In genomic region chr16:60413969-60414368, GRCh38 we compare ENCODE assay signal across 36 cellular contexts.
"Had no signal": no experiment of that assay in that cellular context is flagged by ENCODE, and none has a peak within 500 bp of the region (broad histone marks: within the 10 kb centered on the region; RNA-seq: fewer than 3 reads in every experiment).

No MANE protein-coding gene starts in this region.

- H3K4me1 Mint-ChIP-seq: activated CD4-positive, alpha-beta memory T cell treated with anti-CD3 and anti-CD28 coated beads, Interleukin-2, amount 10 ng/mL, durations not matched to agents 7 days and 5 days; activated CD4-positive, alpha-beta T cell treated with anti-CD3 and anti-CD28 coated beads for 36 hours; activated CD4-positive, alpha-beta T cell treated with anti-CD3 and anti-CD28 coated beads, Interleukin-2, amount 10 ng/mL, durations not matched to agents 7 days and 5 days; activated naive CD4-positive, alpha-beta T cell treated with anti-CD3 and anti-CD28 coated beads, Interleukin-2, amount 50 U/mL, for 24 hours; activated naive CD8-positive, alpha-beta T cell treated with anti-CD3 and anti-CD28 coated beads for 36 hours; activated naive CD8-positive, alpha-beta T cell treated with anti-CD3 and anti-CD28 coated beads, Interleukin-2, amount 50 U/mL, for 24 hours; T-helper 17 cell had no signal

- H3K9me3 Mint-ChIP-seq: activated naive CD8-positive, alpha-beta T cell treated with anti-CD3 and anti-CD28 coated beads for 36 hours; brain had no signal

- H3K36me3 Mint-ChIP-seq: activated naive CD4-positive, alpha-beta T cell treated with anti-CD3 and anti-CD28 coated beads, Interleukin-2, amount 50 U/mL, for 24 hours; activated naive CD8-positive, alpha-beta T cell treated with anti-CD3 and anti-CD28 coated beads for 36 hours; brain had no signal

- H3K27me3 Mint-ChIP-seq: activated CD4-positive, alpha-beta memory T cell treated with anti-CD3 and anti-CD28 coated beads, Interleukin-2, amount 10 ng/mL, durations not matched to agents 7 days and 5 days; activated CD4-positive, alpha-beta T cell treated with anti-CD3 and anti-CD28 coated beads for 36 hours; activated CD4-positive, alpha-beta T cell treated with anti-CD3 and anti-CD28 coated beads, Interleukin-2, amount 10 ng/mL, durations not matched to agents 7 days and 5 days; activated naive CD4-positive, alpha-beta T cell treated with anti-CD3 and anti-CD28 coated beads, Interleukin-2, amount 50 U/mL, for 24 hours; activated naive CD8-positive, alpha-beta T cell treated with anti-CD3 and anti-CD28 coated beads for 36 hours; activated naive CD8-positive, alpha-beta T cell treated with anti-CD3 and anti-CD28 coated beads, Interleukin-2, amount 50 U/mL, for 24 hours; brain; T-helper 17 cell had no signal

- H3K27ac Mint-ChIP-seq: activated CD4-positive, alpha-beta memory T cell treated with anti-CD3 and anti-CD28 coated beads, Interleukin-2, amount 10 ng/mL, durations not matched to agents 7 days and 5 days; activated CD4-positive, alpha-beta T cell treated with anti-CD3 and anti-CD28 coated beads for 36 hours; activated CD4-positive, alpha-beta T cell treated with anti-CD3 and anti-CD28 coated beads, Interleukin-2, amount 10 ng/mL, durations not matched to agents 7 days and 5 days; activated naive CD4-positive, alpha-beta T cell treated with anti-CD3 and anti-CD28 coated beads for 36 hours; activated naive CD4-positive, alpha-beta T cell treated with anti-CD3 and anti-CD28 coated beads, Interleukin-2, amount 50 U/mL, for 24 hours; activated naive CD8-positive, alpha-beta T cell treated with anti-CD3 and anti-CD28 coated beads for 36 hours; activated naive CD8-positive, alpha-beta T cell treated with anti-CD3 and anti-CD28 coated beads, Interleukin-2, amount 50 U/mL, for 24 hours; activated T-helper 1 cell treated with anti-CD3 and anti-CD28 coated beads, Interleukin-12 subunit alpha, Interleukin-12 subunit beta, Interleukin-2, Interleukin-4 antibody, amounts not matched to agents 30 ng/mL and 10 ng/mL and 1 ng/mL, durations not matched to agents 14 hours and 24 hours and 36 hours; activated T-helper 2 cell treated with anti-CD3 and anti-CD28 coated beads, Interferon-gamma antibody, Interleukin-2, Interleukin-4, amounts not matched to agents 10 μg/mL and 5 μg/mL and 100 μg/mL, durations not matched to agents 14 hours and 24 hours and 36 hours; brain; T-helper 17 cell; T-helper 2 cell treated with Interferon-gamma antibody and Interleukin-4, amounts not matched to agents 5 μg/mL and 100 μg/mL, for 36 hours had no signal

- H3K27ac ChIP-seq: adrenal gland, breast epithelium, cardiac muscle cell, colonic mucosa, esophagus muscularis mucosa, foreskin keratinocyte, gastrocnemius medialis, WERI-Rb-1 had no signal

- H3K27me3 ChIP-seq: adrenal gland, breast epithelium, cardiac muscle cell, colonic mucosa, esophagus muscularis mucosa, foreskin keratinocyte, gastrocnemius medialis had no signal

- H3K9me3 ChIP-seq: adrenal gland, breast epithelium, colonic mucosa, esophagus muscularis mucosa, gastrocnemius medialis had no signal

- DNase-seq: activated CD4-positive, alpha-beta memory T cell treated with anti-CD3 and anti-CD28 coated beads, Interleukin-2, amount 10 ng/mL, durations not matched to agents 7 days and 5 days; activated CD4-positive, alpha-beta T cell treated with anti-CD3 and anti-CD28 coated beads for 36 hours; activated CD4-positive, alpha-beta T cell treated with anti-CD3 and anti-CD28 coated beads, Interleukin-2, amount 10 ng/mL, durations not matched to agents 7 days and 5 days; activated CD4-positive, alpha-beta T cell treated with anti-CD3 and anti-CD28 coated beads, Interleukin-2, amount 50 U/mL, for 4 hours; activated CD4-positive, CD25-positive, alpha-beta regulatory T cell; activated CD4-positive, CD25-positive, alpha-beta regulatory T cell treated with anti-CD3 and anti-CD28 coated beads, Interleukin-2, amount 50 U/mL, for 72 hours; activated CD8-positive, alpha-beta memory T cell treated with anti-CD3 and anti-CD28 coated beads, Interleukin-2, amount 50 U/mL, for 48 hours; activated effector memory CD4-positive, alpha-beta T cell treated with anti-CD3 and anti-CD28 coated beads, Interleukin-2, amount 50 U/mL, for 16 hours; activated naive CD4-positive, alpha-beta T cell treated with anti-CD3 and anti-CD28 coated beads for 36 hours; activated naive CD8-positive, alpha-beta T cell treated with anti-CD3 and anti-CD28 coated beads for 36 hours; activated naive CD8-positive, alpha-beta T cell treated with anti-CD3 and anti-CD28 coated beads, Interleukin-2, amount 50 U/mL, for 24 hours; activated T-cell treated with anti-CD3 and anti-CD28 coated beads for 4 hours; activated T-cell treated with anti-CD3 and anti-CD28 coated beads, Interleukin-2, amount 50 U/mL, for 4 hours; adrenal gland; amygdala; aorta; central memory CD4-positive, alpha-beta T cell; cerebellar nuclear complex; colonic mucosa; effector memory CD4-positive, alpha-beta T cell; erythroblast; foreskin keratinocyte; gastrocnemius medialis; glutamatergic neuron; T-helper 1 cell; T-helper 17 cell; T1000; WERI-Rb-1 had no signal

- H3K36me3 ChIP-seq: adrenal gland, breast epithelium, cardiac muscle cell, colonic mucosa, esophagus muscularis mucosa, gastrocnemius medialis, WERI-Rb-1 had no signal

- H3K4me3 Mint-ChIP-seq: activated CD4-positive, alpha-beta memory T cell treated with anti-CD3 and anti-CD28 coated beads, Interleukin-2, amount 10 ng/mL, durations not matched to agents 7 days and 5 days; activated CD4-positive, alpha-beta T cell treated with anti-CD3 and anti-CD28 coated beads for 36 hours; activated CD4-positive, alpha-beta T cell treated with anti-CD3 and anti-CD28 coated beads, Interleukin-2, amount 10 ng/mL, durations not matched to agents 7 days and 5 days; activated naive CD4-positive, alpha-beta T cell treated with anti-CD3 and anti-CD28 coated beads for 36 hours; activated naive CD4-positive, alpha-beta T cell treated with anti-CD3 and anti-CD28 coated beads, Interleukin-2, amount 50 U/mL, for 24 hours; activated naive CD8-positive, alpha-beta T cell treated with anti-CD3 and anti-CD28 coated beads for 36 hours; activated naive CD8-positive, alpha-beta T cell treated with anti-CD3 and anti-CD28 coated beads, Interleukin-2, amount 50 U/mL, for 24 hours; activated T-cell treated with anti-CD3 and anti-CD28 coated beads, Interleukin-2, amount 50 U/mL, for 4 hours; activated T-helper 1 cell treated with anti-CD3 and anti-CD28 coated beads, Interleukin-12 subunit alpha, Interleukin-12 subunit beta, Interleukin-2, Interleukin-4 antibody, amounts not matched to agents 30 ng/mL and 10 ng/mL and 1 ng/mL, durations not matched to agents 14 hours and 24 hours and 36 hours; brain; T-helper 17 cell; T-helper 2 cell treated with Interferon-gamma antibody and Interleukin-4, amounts not matched to agents 5 μg/mL and 100 μg/mL, for 36 hours had no signal

- H3K4me3 ChIP-seq: adrenal gland, breast epithelium, cardiac muscle cell, colonic mucosa, esophagus muscularis mucosa, gastrocnemius medialis had no signal

- ATAC-seq: activated CD4-positive, alpha-beta T cell treated with anti-CD3 and anti-CD28 coated beads for 36 hours; activated naive CD8-positive, alpha-beta T cell treated with anti-CD3 and anti-CD28 coated beads, Interleukin-2, amount 50 U/mL, for 24 hours; activated T-cell treated with anti-CD3 and anti-CD28 coated beads, Interleukin-2, amount 50 U/mL, for 4 hours; foreskin keratinocyte; gastrocnemius medialis; T-helper 17 cell had no signal

- H3K4me1 ChIP-seq: adrenal gland, breast epithelium, colonic mucosa, esophagus muscularis mucosa, foreskin keratinocyte, gastrocnemius medialis had no signal
